ENCODE assay signal across 1 cellular context in the genomic region with DNA sequence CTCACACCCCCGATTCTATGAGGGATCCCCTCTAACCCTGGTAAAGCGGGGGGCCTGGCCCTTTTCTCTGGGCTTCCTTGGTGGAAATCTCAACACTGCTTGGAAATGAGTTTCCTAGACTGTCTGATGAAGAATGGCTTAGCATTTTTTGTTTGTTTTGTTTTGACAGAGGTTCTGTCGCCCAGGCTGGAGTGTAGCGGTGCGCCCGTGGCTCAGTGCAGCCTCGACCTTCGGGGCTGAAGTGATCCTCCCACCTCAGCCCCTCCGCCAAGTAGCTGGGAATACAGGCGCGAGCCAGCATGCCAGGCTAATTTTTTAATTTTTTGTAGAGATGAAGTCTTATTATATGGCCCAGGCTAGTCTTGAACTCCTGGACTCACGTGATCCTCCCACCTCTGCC.
TF ChIP-seq lines count a peak whose summit lies in the region.

No MANE protein-coding gene starts in this region.

TF ChIP-seq in endothelial cell of umbilical vein, 7 proteins besides CTCF, POLR2A, EP300 and RAD21:
- no peak for TF ChIP-seq POLR2AphosphoS5 (IDR thresholded peaks at IDR 0.05; ENCODE audit: insufficient read depth, low read depth, low read length)
- no peak for TF ChIP-seq MYC (IDR thresholded peaks at IDR 0.05; ENCODE audit: low read depth, low read length)
- TF ChIP-seq, protein P1, sequence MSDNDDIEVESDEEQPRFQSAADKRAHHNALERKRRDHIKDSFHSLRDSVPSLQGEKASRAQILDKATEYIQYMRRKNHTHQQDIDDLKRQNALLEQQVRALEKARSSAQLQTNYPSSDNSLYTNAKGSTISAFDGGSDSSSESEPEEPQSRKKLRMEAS (IDR thresholded peaks at IDR 0.05; ENCODE audit: insufficient read depth, insufficient read length), result no peak
- TF ChIP-seq FOS (IDR thresholded peaks at IDR 0.05; ENCODE audit: borderline replicate concordance, insufficient read depth, low read length), result no peak
- no peak for TF ChIP-seq GATA2 (IDR thresholded peaks at IDR 0.05; ENCODE audit: insufficient read depth, insufficient read length, low read depth, low read length)
- no peak for TF ChIP-seq EZH2 (IDR thresholded peaks at IDR 0.05; ENCODE audit: borderline replicate concordance, low read depth, low read length, severe bottlenecking)
- TF ChIP-seq JUN (IDR thresholded peaks at IDR 0.05; ENCODE audit: borderline replicate concordance, insufficient read depth, insufficient read length, low read depth), result no peak
